In genomic region chr6:12811519-12811918, GRCh38 we compare ENCODE assay signal across 1 cellular context.
TF ChIP-seq lines count a peak whose summit lies in the region.

No MANE protein-coding gene starts in this region.

TF ChIP-seq in HEK293, 187 proteins besides CTCF, POLR2A, EP300 and RAD21 (continued from another document):
- TF ChIP-seq ZNF26 (tag by site-specific recombination; IDR thresholded peaks at IDR 0.05): no peak
- no peak for TF ChIP-seq BCL6B (tag by site-specific recombination; IDR thresholded peaks at IDR 0.05)
- TF ChIP-seq ZNF596 (tag by site-specific recombination; IDR thresholded peaks at IDR 0.05): no peak
- TF ChIP-seq ZNF610 (tag by site-specific recombination; IDR thresholded peaks at IDR 0.05; ENCODE audit: borderline replicate concordance): no peak
- no peak for TF ChIP-seq ZNF843 (tag by site-specific recombination; IDR thresholded peaks at IDR 0.05)
- TF ChIP-seq ZNF10 (tag by site-specific recombination; IDR thresholded peaks at IDR 0.05): peak; percentile 95
- TF ChIP-seq ZNF623 (tag by site-specific recombination; IDR thresholded peaks at IDR 0.05): no peak
- TF ChIP-seq SP3 (tag by site-specific recombination; IDR thresholded peaks at IDR 0.05): no peak
- TF ChIP-seq KLF16 (tag by site-specific recombination; IDR thresholded peaks at IDR 0.05): no peak
- no peak for TF ChIP-seq ZNF837 (tag by site-specific recombination; IDR thresholded peaks at IDR 0.05)
- TF ChIP-seq ZNF558 (tag by site-specific recombination; IDR thresholded peaks at IDR 0.05): no peak
- no peak for TF ChIP-seq BCL11A (tag by site-specific recombination; IDR thresholded peaks at IDR 0.05; ENCODE audit: low read depth)
- peak; percentile 73 for TF ChIP-seq GLIS1 (tag by site-specific recombination; IDR thresholded peaks at IDR 0.05)
- no peak for TF ChIP-seq ZNF626 (tag by site-specific recombination; IDR thresholded peaks at IDR 0.05)
- no peak for TF ChIP-seq ZNF629 (tag by site-specific recombination; IDR thresholded peaks at IDR 0.05)
- no peak for TF ChIP-seq PRDM2 (tag by site-specific recombination; IDR thresholded peaks at IDR 0.05; ENCODE audit: borderline replicate concordance)
- no peak for TF ChIP-seq ZNF518A (tag by site-specific recombination; conservative IDR thresholded peaks at IDR 0.05; ENCODE audit: low read depth)
